Comparison of ENCODE assay signal across 12 cellular contexts in the genomic region with DNA sequence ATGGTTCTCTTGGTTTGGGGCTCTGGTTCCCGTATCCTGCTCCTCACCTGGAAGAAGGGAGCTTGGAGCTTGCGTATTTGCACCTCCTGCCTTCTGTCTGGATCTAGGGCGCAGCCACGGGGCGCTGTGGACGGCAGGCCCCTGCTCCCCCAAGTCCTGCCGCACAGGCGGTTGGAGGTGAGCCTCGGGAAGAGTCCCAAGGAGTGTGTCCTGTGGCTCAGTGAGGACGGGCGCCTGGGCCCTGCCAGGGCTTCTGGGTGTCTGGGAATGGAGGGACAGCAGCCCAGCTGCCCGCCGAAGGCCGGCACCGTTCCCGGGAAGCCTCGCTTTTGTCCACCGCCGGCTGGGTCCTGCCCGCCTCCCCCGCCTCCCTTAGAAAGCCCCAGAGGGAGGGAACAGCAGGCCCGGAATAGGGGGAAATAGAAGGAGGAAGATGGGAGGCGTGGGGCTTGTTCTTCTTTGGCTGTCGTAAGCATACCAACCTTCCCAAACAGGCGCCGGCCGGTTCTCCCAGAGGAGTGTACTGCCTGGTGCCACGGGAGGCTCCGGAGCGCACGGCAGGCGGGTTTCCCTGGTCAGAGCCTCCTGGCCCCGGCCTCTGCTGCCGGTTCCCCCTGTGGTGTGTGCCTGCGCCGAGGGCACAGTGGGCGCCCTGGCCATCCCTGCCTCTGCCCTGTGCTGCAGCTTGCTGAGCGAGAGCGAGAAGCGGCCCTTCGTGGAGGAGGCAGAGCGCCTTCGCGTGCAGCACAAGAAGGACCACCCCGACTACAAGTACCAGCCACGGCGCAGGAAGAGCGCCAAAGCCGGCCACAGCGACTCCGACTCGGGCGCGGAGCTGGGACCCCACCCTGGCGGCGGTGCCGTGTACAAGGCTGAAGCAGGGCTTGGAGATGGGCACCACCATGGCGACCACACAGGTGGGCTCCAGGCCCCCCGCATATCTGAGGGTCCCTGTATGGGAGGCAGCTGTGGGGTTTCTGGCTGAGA. TPM values are rescaled to one million over a fixed set of nuclear protein-coding genes. Genes with fewer than 3 reads are reported as not detected.
DNase-seq lines count a peak whose midpoint lies in the region; ATAC-seq and TF ChIP-seq lines count a peak whose summit lies in the region.
"Had no signal": no experiment of that assay in that cellular context is flagged by ENCODE, and none has a peak within 500 bp of the region (broad histone marks: within the 10 kb centered on the region; RNA-seq: fewer than 3 reads in every experiment).

No MANE protein-coding gene starts in this region.

- no peaks in the 10 kb centered on the region for H3K9me3 ChIP-seq in heart right ventricle
- no peaks in the 10 kb centered on the region for H3K9me3 ChIP-seq in right atrium auricular region
- no peaks in the 10 kb centered on the region for H3K9me3 ChIP-seq in adipocyte (ENCODE audit: control insufficient read depth, low read length)
- H3K9me3 ChIP-seq in suprapubic skin = no peaks in the 10 kb centered on the region
- H3K9me3 ChIP-seq in uterus = no peaks in the 10 kb centered on the region

- peaks cover 5 to 23% (median 14%) of the 10 kb centered on the region in 9 donors for H3K4me1 ChIP-seq in heart right ventricle
- peaks cover 0 to 33% of the 10 kb centered on the region in 2 donors for H3K4me1 ChIP-seq in right atrium auricular region
- H3K4me1 ChIP-seq in adipocyte (ENCODE audit: control insufficient read depth, insufficient read depth, low read length) = no peaks in the 10 kb centered on the region
- H3K4me1 ChIP-seq in suprapubic skin = peaks cover 30% of the 10 kb centered on the region
- H3K4me1 ChIP-seq in uterus = peaks cover 0 to 16% of the 10 kb centered on the region in 2 donors

- no peak overlapping the region for H3K9ac ChIP-seq in adipocyte (ENCODE audit: low read length)

- no peak for TF ChIP-seq EP300 in suprapubic skin (IDR thresholded peaks at IDR 0.05)

- no peak for DNase-seq in heart right ventricle
- DNase-seq in right atrium auricular region (ENCODE audit: low spot score) = no peak
- DNase-seq in adipocyte (ENCODE audit: low read depth) = peak; percentile 10
- DNase-seq in myocyte (ENCODE audit: low read depth) = peak; percentile 28
- no peak for DNase-seq in suprapubic skin (ENCODE audit: low spot score in 2 of 2)
- DNase-seq in epidermal melanocyte (ENCODE audit: insufficient read length, low spot score) = no peak
- no peak for DNase-seq in uterus
- DNase-seq: erythroblast, NCI-H510A treated with DMSO at 0.1 percent for 48 hours, trophoblast cell had no signal

- intact Hi-C loops in heart right ventricle (cut with DNase I) = no loop called here
- intact Hi-C loops in uterus (cut with DNase I; ENCODE audit: low total_unique reads) = no loop called here

- TF ChIP-seq POLR2A in suprapubic skin (IDR thresholded peaks at IDR 0.05) = no peak
- no peak for TF ChIP-seq POLR2A in uterus (IDR thresholded peaks at IDR 0.05)

- H3K27ac ChIP-seq in heart right ventricle (no peak overlapping the region), right atrium auricular region (no peak overlapping the region), suprapubic skin (no peak overlapping the region), uterus (no peak overlapping the region)

- 55 to 59% methylated on average over 58 to 59 of the region's 59 CpGs for WGBS in heart right ventricle, 2 donors
- WGBS in suprapubic skin = 54% methylated on average over 12 of the region's 59 CpGs

- no peak for ATAC-seq in heart right ventricle
- no peak for ATAC-seq in GM19328 (IDR thresholded peaks at IDR 0.05; ENCODE audit: unreplicated experiment)
- ATAC-seq: activated naive CD4-positive, alpha-beta T cell treated with anti-CD3 and anti-CD28 coated beads, Interleukin-2, amount 50 U/mL, for 72 hours had no signal

- H3K36me3 ChIP-seq in heart right ventricle (no peaks in the 10 kb centered on the region), right atrium auricular region (no peaks in the 10 kb centered on the region), adipocyte (ENCODE audit: control insufficient read depth, insufficient read depth, low read length, severe bottlenecking) (no peaks in the 10 kb centered on the region), suprapubic skin (no peaks in the 10 kb centered on the region), uterus (no peaks in the 10 kb centered on the region)

- H3K4me3 ChIP-seq in heart right ventricle (peak overlapping the region in 7 of 10 donors; percentile 49 to 65 (median 55)), right atrium auricular region (peak overlapping the region in 1 of 2 donors; percentile 63), adipocyte (ENCODE audit: low read length) (no peak overlapping the region), suprapubic skin (peak overlapping the region; percentile 60), uterus (no peak overlapping the region)

- H3K27me3 ChIP-seq in heart right ventricle (peaks cover 16 to 74% (median 43%) of the 10 kb centered on the region in 7 donors), right atrium auricular region (no peaks in the 10 kb centered on the region), adipocyte (replicated peaks; ENCODE audit: control insufficient read depth, insufficient read depth, low read length) (peaks cover 13% of the 10 kb centered on the region), suprapubic skin (peaks cover 95% of the 10 kb centered on the region), uterus (peaks cover 4 to 5% of the 10 kb centered on the region in 2 donors)

- TF ChIP-seq CTCF in heart right ventricle (IDR thresholded peaks at IDR 0.05) (no peak), right atrium auricular region (IDR thresholded peaks at IDR 0.05) (no peak), suprapubic skin (IDR thresholded peaks at IDR 0.05) (no peak), uterus (IDR thresholded peaks at IDR 0.05) (no peak)

RNA-seq across cellular contexts. Expression of a gene that starts 1.8 kb away (rescaled TPM):
- total RNA-seq in heart right ventricle (1 to 10 TPM in 5 of 10 donors, under 1 TPM in 5; 0.35 to 2.3 (median 0.97) TPM), right atrium auricular region (1 to 10 TPM; 1.0 to 1.6 TPM), myocyte (53.9 and 116 TPM in 2 replicates), suprapubic skin (10 to 100 TPM in 1 of 4 donors, 1 to 10 TPM in 3; 4.0 to 12.2 (median 7.3) TPM), uterus (1 to 10 TPM in 2 of 4 donors, under 1 TPM in 1, not detected in 1; under 0.01 to 6.4 (median 1.1) TPM)
- 1 to 10 TPM in 1 of 2 donors, under 1 TPM in 1; 0.97 to 2.0 TPM for polyA plus RNA-seq in heart right ventricle
- polyA plus RNA-seq in myocyte (2012) = 18.8 TPM

RNA-seq across cellular contexts. Expression of a gene that starts 12.6 kb away (rescaled TPM):
- total RNA-seq in heart right ventricle (10 to 100 TPM in 2 of 10 donors, 1 to 10 TPM in 8; 5.7 to 14.2 (median 7.6) TPM), right atrium auricular region (10 to 100 TPM; 11.9 to 14.1 TPM), myocyte (67.9 and 74.3 TPM in 2 replicates), suprapubic skin (100 to 1,000 TPM in 1 of 4 donors, 10 to 100 TPM in 3; 32.1 to 117 (median 38.0) TPM), uterus (10 to 100 TPM; 21.8 to 47.9 (median 36.0) TPM)
- 10 to 100 TPM in 1 of 2 donors, 1 to 10 TPM in 1; 5.1 to 15.4 TPM for polyA plus RNA-seq in heart right ventricle
- 39.2 TPM for polyA plus RNA-seq in myocyte (2012)

Comparison
In these comparisons a context has a peak if more than half of its experiments do, and no peak if none do; other contexts are left out.
1. DNase-seq: peak in adipocyte (single experiment) and myocyte (single experiment); none in heart right ventricle (0 of 2), right atrium auricular region (single experiment), suprapubic skin (0 of 2), epidermal melanocyte (single experiment) and uterus (0 of 2).
2. H3K4me3 ChIP-seq: peak in heart right ventricle (7 of 10) and suprapubic skin (single experiment); none in adipocyte (single experiment) and uterus (0 of 2).